Comparison of ENCODE assay signal across 19 cellular contexts in genomic region chr17:43479948-43480347, GRCh38.
"Had no signal": no experiment of that assay in that cellular context is flagged by ENCODE, and none has a peak within 500 bp of the region (broad histone marks: within the 10 kb centered on the region; RNA-seq: fewer than 3 reads in every experiment).

No MANE protein-coding gene starts in this region.

- H3K9me3 ChIP-seq: lower lobe of right lung had no signal

- DNase-seq: activated CD4-positive, alpha-beta T cell treated with anti-CD3 and anti-CD28 coated beads for 48 hours; activated CD8-positive, alpha-beta memory T cell treated with anti-CD3 and anti-CD28 coated beads, Interleukin-2, amount 50 U/mL, for 4 hours; activated CD8-positive, alpha-beta T cell treated with anti-CD3 and anti-CD28 coated beads, Interleukin-2, amount 10 ng/mL, durations not matched to agents 7 days and 5 days; activated effector memory CD4-positive, alpha-beta T cell treated with anti-CD3 and anti-CD28 coated beads, Interleukin-2, amount 50 U/mL, for 16 hours; activated T-cell treated with anti-CD3 and anti-CD28 coated beads, Interleukin-2, amount 50 U/mL, for 48 hours; amniotic stem cell; cortex of kidney; effector CD8-positive, alpha-beta T cell; foreskin keratinocyte; head of caudate nucleus; immature natural killer cell; lower lobe of right lung; stimulated activated CD4-positive, alpha-beta T cell treated with anti-CD3 and anti-CD28 coated beads, Interleukin-12 subunit alpha, Interleukin-12 subunit beta, amount 100 ng/mL, for 4 hours; stimulated activated CD4-positive, alpha-beta T cell treated with anti-CD3 and anti-CD28 coated beads, Interleukin-2, amount 100 ng/mL, for 24 hours; T-helper 17 cell had no signal

- H3K27ac Mint-ChIP-seq: activated CD8-positive, alpha-beta T cell treated with anti-CD3 and anti-CD28 coated beads, Interleukin-2, amount 10 ng/mL, durations not matched to agents 7 days and 5 days; activated naive CD4-positive, alpha-beta T cell treated with anti-CD3 and anti-CD28 coated beads, Interleukin-2, amount 50 U/mL, for 72 hours; immature natural killer cell; mesothelial cell of epicardium; stimulated activated effector memory CD8-positive, alpha-beta T cell treated with anti-CD3 and anti-CD28 coated beads, Interleukin-12 subunit alpha, Interleukin-12 subunit beta, amount 100 ng/mL, for 72 hours; T-helper 17 cell had no signal

- H3K9me3 Mint-ChIP-seq: activated naive CD4-positive, alpha-beta T cell treated with anti-CD3 and anti-CD28 coated beads, Interleukin-2, amount 50 U/mL, for 72 hours; mesothelial cell of epicardium; neural crest cell; stimulated activated effector memory CD8-positive, alpha-beta T cell treated with anti-CD3 and anti-CD28 coated beads, Interleukin-12 subunit alpha, Interleukin-12 subunit beta, amount 100 ng/mL, for 72 hours had no signal

- H3K4me3 Mint-ChIP-seq: activated CD8-positive, alpha-beta T cell treated with anti-CD3 and anti-CD28 coated beads, Interleukin-2, amount 10 ng/mL, durations not matched to agents 7 days and 5 days; immature natural killer cell; mesothelial cell of epicardium; neural crest cell; stimulated activated effector memory CD8-positive, alpha-beta T cell treated with anti-CD3 and anti-CD28 coated beads, Interleukin-12 subunit alpha, Interleukin-12 subunit beta, amount 100 ng/mL, for 72 hours; T-helper 17 cell had no signal

- H3K27me3 ChIP-seq: foreskin keratinocyte had no signal

- H3K36me3 Mint-ChIP-seq: immature natural killer cell, mesothelial cell of epicardium had no signal

- H3K27ac ChIP-seq: foreskin keratinocyte, lower lobe of right lung had no signal

- ATAC-seq: activated CD8-positive, alpha-beta T cell treated with anti-CD3 and anti-CD28 coated beads, Interleukin-2, amount 10 ng/mL, durations not matched to agents 7 days and 5 days; activated naive CD4-positive, alpha-beta T cell treated with anti-CD3 and anti-CD28 coated beads, Interleukin-2, amount 50 U/mL, for 72 hours; foreskin keratinocyte; lower lobe of right lung; stimulated activated effector memory CD8-positive, alpha-beta T cell treated with anti-CD3 and anti-CD28 coated beads, Interleukin-12 subunit alpha, Interleukin-12 subunit beta, amount 100 ng/mL, for 72 hours; T-helper 17 cell had no signal

- H3K4me1 ChIP-seq: foreskin keratinocyte had no signal

- H3K36me3 ChIP-seq: lower lobe of right lung had no signal

- H3K4me3 ChIP-seq: lower lobe of right lung had no signal
